11 cellular contexts compared by ENCODE assay signal in genomic region chr17:31310260-31310659, GRCh38. TPM values are rescaled to one million over a fixed set of nuclear protein-coding genes. Genes with fewer than 3 reads are reported as not detected.
DNase-seq lines count a peak whose midpoint lies in the region; ATAC-seq, FAIRE-seq and TF ChIP-seq lines count a peak whose summit lies in the region.
"Had no signal": no experiment of that assay in that cellular context is flagged by ENCODE, and none has a peak within 500 bp of the region (broad histone marks: within the 10 kb centered on the region; RNA-seq: fewer than 3 reads in every experiment).

No MANE protein-coding gene starts in this region.

- H3K36me3 ChIP-seq in GM23338 (ENCODE audit: insufficient read depth), result no peaks in the 10 kb centered on the region
- no peaks in the 10 kb centered on the region for H3K36me3 ChIP-seq in K562 (ENCODE audit: control insufficient read depth, insufficient read depth, low read length)
- H3K36me3 ChIP-seq: WERI-Rb-1 had no signal

- peaks cover 5% of the 10 kb centered on the region; the same call in 1 of the 2 replicates for H3K4me1 ChIP-seq in GM23338 (ENCODE audit: insufficient read depth)
- H3K4me1 ChIP-seq in K562 (replicated peaks in 1 of 2; ENCODE audit: control insufficient read depth in 2 of 2, insufficient read depth in 2 of 2, low read length in 2 of 2), result peaks cover 12% of the 10 kb centered on the region in 2 experiments; a peak in 4 of 5 replicates

- intact Hi-C loops in K562 (cut with micrococcal nuclease), result no loop called here

- TF ChIP-seq CTCF in GM23338 (conservative IDR thresholded peaks at IDR 0.05; ENCODE audit: low read depth in 2 of 2) (no peak), K562 (IDR thresholded peaks at IDR 0.05 in 2 of 3, conservative IDR thresholded peaks at IDR 0.05 in 1 of 3; ENCODE audit: insufficient read depth in 2 of 3, low read depth in 1 of 3, low read length in 3 of 3) (no peak)

- no peak for TF ChIP-seq EP300 in K562 (IDR thresholded peaks at IDR 0.05; ENCODE audit: low read length)

- no TSS peak for BruUV-seq in K562 (replicated peaks; lab: Mats Ljungman, UMichigan)

- H3K27me3 ChIP-seq in GM23338 (ENCODE audit: insufficient read depth) (no peaks in the 10 kb centered on the region), K562 (ENCODE audit: control insufficient read depth in 2 of 2, insufficient read depth in 2 of 2, low read length in 2 of 2) (no peaks in the 10 kb centered on the region)

- peaks cover 9% of the 10 kb centered on the region for H3K4me1 Mint-ChIP-seq in GM23338
- H3K4me1 Mint-ChIP-seq in T-helper 2 cell treated with Interferon-gamma antibody and Interleukin-4, amounts not matched to agents 5 μg/mL and 100 μg/mL, for 36 hours (ENCODE audit: low read depth), result peaks cover 54% of the 10 kb centered on the region

- no peak overlapping the region for H2AFZ ChIP-seq in GM23338
- no peak overlapping the region for H2AFZ ChIP-seq in K562 (ENCODE audit: low read depth, low read length)

- no peak overlapping the region for H3K4me2 ChIP-seq in GM23338
- H3K4me2 ChIP-seq in K562 (ENCODE audit: insufficient read depth, low read length), result no peak overlapping the region

- no peaks in the 10 kb centered on the region for H3K27me3 Mint-ChIP-seq in GM23338 (ENCODE audit: insufficient read depth, low read depth, poor library complexity)
- H3K27me3 Mint-ChIP-seq in T-helper 2 cell treated with Interferon-gamma antibody and Interleukin-4, amounts not matched to agents 5 μg/mL and 100 μg/mL, for 36 hours (ENCODE audit: low read depth), result no peaks in the 10 kb centered on the region

- H3K9me3 ChIP-seq in K562 (replicated peaks; ENCODE audit: control insufficient read depth, insufficient read depth, low read depth, low read length), result no peaks in the 10 kb centered on the region

- DNase-seq in GM23338 (ENCODE audit: low spot score), result no peak
- DNase-seq in T-helper 2 cell treated with Interferon-gamma antibody and Interleukin-4, amounts not matched to agents 5 μg/mL and 100 μg/mL, for 36 hours (ENCODE audit: low spot score), result no peak
- no peak for DNase-seq in K562 (ENCODE audit: extremely low read depth in 1 of 4, low spot score in 3 of 4)
- DNase-seq in stimulated activated CD8-positive, alpha-beta memory T cell treated with anti-CD3 and anti-CD28 coated beads, Interleukin-12 subunit alpha, Interleukin-12 subunit beta, amount 100 ng/mL, for 1 hour (ENCODE audit: low read depth), result peak; percentile 35
- no peak for DNase-seq in cortex of kidney (lab: John Stamatoyannopoulos, UW)
- no peak for DNase-seq in NCI-H1436 (lab: John Stamatoyannopoulos, UW)
- no peak for DNase-seq in C1 segment of cervical spinal cord (lab: John Stamatoyannopoulos, UW)
- DNase-seq in ecto neural progenitor cell (ENCODE audit: low spot score), result no peak
- DNase-seq: erythroblast, NCI-H1105, WERI-Rb-1 had no signal

- no peak for TF ChIP-seq RAD21 in K562 (CRISPR knock-in tag; conservative IDR thresholded peaks at IDR 0.05 in 1 of 2, IDR thresholded peaks at IDR 0.05 in 1 of 2)

- H3K9me1 ChIP-seq in K562 (ENCODE audit: control insufficient read depth, insufficient read depth, low read length), result no peaks in the 10 kb centered on the region

- no peaks in the 10 kb centered on the region; the same call in 1 of the 2 replicates for H4K20me1 ChIP-seq in GM23338 (replicated peaks; ENCODE audit: insufficient read depth)
- peaks cover 7% of the 10 kb centered on the region; the same call in 1 of the 2 replicates for H4K20me1 ChIP-seq in K562 (replicated peaks; ENCODE audit: control insufficient read depth, insufficient read depth, low read length)

- H3K4me3 ChIP-seq in GM23338 (no peak overlapping the region), K562 (no peak overlapping the region)

- ATAC-seq in GM23338, result peak; percentile 38; the same call in 2 of the 3 replicates
- peak; percentile 34; the same call in 1 of the 3 replicates for ATAC-seq in K562

- CTCF ChIA-PET in K562 (lab: Yijun Ruan, JAX; ENCODE audit: low intra/inter-chr PET ratio), result no interaction called here

- H3K27ac ChIP-seq in GM23338 (ENCODE audit: low read depth) (no peak overlapping the region), K562 (ENCODE audit: extremely low read depth, low read depth, low read length) (no peak overlapping the region; the same call in 2 of the 3 replicates)
- H3K27ac ChIP-seq: WERI-Rb-1 had no signal

- H3K27ac Mint-ChIP-seq in GM23338, result peak overlapping the region; percentile 61
- H3K27ac Mint-ChIP-seq in T-helper 2 cell treated with Interferon-gamma antibody and Interleukin-4, amounts not matched to agents 5 μg/mL and 100 μg/mL, for 36 hours, result peak overlapping the region; percentile 96

- in situ Hi-C loops in K562 (cut with MboI), result no loop called here

- H3K79me2 ChIP-seq in GM23338 (replicated peaks; ENCODE audit: insufficient read depth), result no peaks in the 10 kb centered on the region
- peaks cover 3% of the 10 kb centered on the region; the same call in 2 of the 3 replicates for H3K79me2 ChIP-seq in K562 (ENCODE audit: control insufficient read depth, insufficient read depth, low read length)

- WGBS in K562 (ENCODE audit: insufficient coverage, low coverage, missing lambda C conversion rate), result 18% methylated on average over 2 of the region's 2 CpGs

- no peaks in the 10 kb centered on the region for H3F3A ChIP-seq in GM23338 (replicated peaks; ENCODE audit: low read depth)

- POLR2A ChIA-PET in K562 (lab: Yijun Ruan, JAX), result interaction anchor here (0.6 to 1.0 kb wide), 4 partner anchors 8 to 257 kb away, joined by 3 read pairs; no protein-coding TSS in a partner anchor

- no peak for FAIRE-seq in K562 (lab: Jason Lieb, UNC)

- H3K9ac ChIP-seq in K562 (ENCODE audit: insufficient read depth in 1 of 2, low read depth in 2 of 2, low read length in 2 of 2), result no peak overlapping the region

- H3K4me3 Mint-ChIP-seq in GM23338, result no peak overlapping the region
- H3K4me3 Mint-ChIP-seq in T-helper 2 cell treated with Interferon-gamma antibody and Interleukin-4, amounts not matched to agents 5 μg/mL and 100 μg/mL, for 36 hours, result peak overlapping the region; percentile 86

- no peaks in the 10 kb centered on the region for H3K36me3 Mint-ChIP-seq in GM23338 (ENCODE audit: low read depth)
- H3K36me3 Mint-ChIP-seq in T-helper 2 cell treated with Interferon-gamma antibody and Interleukin-4, amounts not matched to agents 5 μg/mL and 100 μg/mL, for 36 hours (ENCODE audit: low read depth), result peaks cover 63% of the 10 kb centered on the region

- no peaks in the 10 kb centered on the region for H3K9me3 Mint-ChIP-seq in GM23338
- H3K9me3 Mint-ChIP-seq in T-helper 2 cell treated with Interferon-gamma antibody and Interleukin-4, amounts not matched to agents 5 μg/mL and 100 μg/mL, for 36 hours, result no peaks in the 10 kb centered on the region

- H3K9me2 ChIP-seq in GM23338 (ENCODE audit: insufficient read depth), result no peaks in the 10 kb centered on the region

- TF ChIP-seq POLR2A in K562 (conservative IDR thresholded peaks at IDR 0.05), result no peak

RNA-seq across cellular contexts. Expression of gene EVI2B, which starts 3.6 kb away (rescaled TPM):
- not detected in 2 replicates for total RNA-seq in GM23338 (2014; rRNA removed; shearing (Covaris generic))
- polyA plus RNA-seq in GM23338 (2016; fragmentation: Nextera tagmentation; extraction: Ambion mirVana) (0.18 TPM in 1 of 2 replicates, not detected in the other), K562 (2011; rRNA removed) (2.5 and 3.4 TPM in 2 replicates), K562 (2014; fragmentation: Illumina TruSeq; extraction: Trizol) (6.5 and 7.1 TPM in 2 replicates), K562 (2014; fragmentation: Nextera tagmentation; extraction: Ambion mirVana) (1 to 10 TPM; 1.7 to 2.9 TPM), K562 (2014; rRNA removed) (2.5 and 3.9 TPM in 2 replicates)
- total RNA-seq in K562 (2011; cell fraction: chromatin; rRNA removed; ENCODE audit: low replicate concordance), result 0.37 and 1.3 TPM in 2 replicates
- 0.33 and 0.39 TPM in 2 replicates for total RNA-seq in K562 (2011; cell fraction: nucleolus; rRNA removed)
- total RNA-seq in K562 (2011; cell fraction: nucleoplasm; rRNA removed), result 0.51 and 1.5 TPM in 2 replicates
- total RNA-seq in K562 (2014; rRNA removed) (0.54 and 0.82 TPM in 2 replicates), K562 (2014; rRNA removed; fragmentation: Illumina TruSeq; extraction: Trizol) (1.9 and 2.1 TPM in 2 replicates), K562 (2015; rRNA removed; fragmentation: Illumina TruSeq; extraction: Trizol) (8.0 TPM in 2 replicates), K562 (2021) (1.7 and 2.0 TPM in 2 replicates)
- 0.79 and 2.7 TPM in 2 replicates for polyA plus RNA-seq in K562 (2011; cell fraction: cytosol; rRNA removed)
- polyA plus RNA-seq in K562 (2011; cell fraction: nucleus; rRNA removed), result 0.61 and 1.4 TPM in 2 replicates
- 6.7 and 20.3 TPM in 2 replicates for polyA plus RNA-seq in K562 (2012)
- 0.91 and 1.6 TPM in 2 replicates for polyA minus RNA-seq in K562 (2011; rRNA and poly(A)+ RNA removed)
- not detected in 2 replicates for polyA minus RNA-seq in K562 (2011; cell fraction: cytosol; rRNA and poly(A)+ RNA removed)
- 0.27 and 0.44 TPM in 2 replicates for polyA minus RNA-seq in K562 (2011; cell fraction: nucleus; rRNA and poly(A)+ RNA removed)

RNA-seq across cellular contexts. Expression of gene EVI2A, which starts 11.2 kb away (rescaled TPM):
- not detected in 2 replicates for total RNA-seq in GM23338 (2014; rRNA removed; shearing (Covaris generic))
- polyA plus RNA-seq in GM23338 (2016; fragmentation: Nextera tagmentation; extraction: Ambion mirVana) (0.96 and 1.3 TPM in 2 replicates), K562 (2011; rRNA removed) (0.06 and 0.08 TPM in 2 replicates), K562 (2014; fragmentation: Illumina TruSeq; extraction: Trizol) (0.10 TPM in 1 of 2 replicates, not detected in the other), K562 (2014; fragmentation: Nextera tagmentation; extraction: Ambion mirVana) (under 1 TPM; 0.17 to 0.37 TPM), K562 (2014; rRNA removed) (0.20 TPM in 1 of 2 replicates, not detected in the other)
- total RNA-seq in K562 (2011; cell fraction: chromatin; rRNA removed; ENCODE audit: low replicate concordance), result not detected in 2 replicates
- not detected in 2 replicates for total RNA-seq in K562 (2011; cell fraction: nucleolus; rRNA removed)
- total RNA-seq in K562 (2011; cell fraction: nucleoplasm; rRNA removed), result not detected in 2 replicates
- total RNA-seq in K562 (2014; rRNA removed) (not detected in 2 replicates), K562 (2014; rRNA removed; fragmentation: Illumina TruSeq; extraction: Trizol) (0.16 TPM in 1 of 2 replicates, not detected in the other), K562 (2015; rRNA removed; fragmentation: Illumina TruSeq; extraction: Trizol) (0.38 TPM in 1 of 2 replicates, not detected in the other), K562 (2021) (0.13 TPM in 2 replicates)
- polyA plus RNA-seq in K562 (2011; cell fraction: cytosol; rRNA removed), result not detected in 2 replicates
- polyA plus RNA-seq in K562 (2011; cell fraction: nucleus; rRNA removed), result not detected in 2 replicates
- polyA plus RNA-seq in K562 (2012), result 0.10 and 0.22 TPM in 2 replicates
- 0.11 TPM in 1 of 2 replicates, not detected in the other for polyA minus RNA-seq in K562 (2011; rRNA and poly(A)+ RNA removed)
- polyA minus RNA-seq in K562 (2011; cell fraction: cytosol; rRNA and poly(A)+ RNA removed), result not detected in 2 replicates
- polyA minus RNA-seq in K562 (2011; cell fraction: nucleus; rRNA and poly(A)+ RNA removed), result not detected in 2 replicates

RNA-seq across cellular contexts. Expression of gene OMG, which starts 13.2 kb away (rescaled TPM):
- not detected in 2 replicates for total RNA-seq in GM23338 (2014; rRNA removed; shearing (Covaris generic))
- 0.71 and 1.3 TPM in 2 replicates for polyA plus RNA-seq in GM23338 (2016; fragmentation: Nextera tagmentation; extraction: Ambion mirVana)
- not detected in 2 replicates for total RNA-seq in K562 (2011; cell fraction: chromatin; rRNA removed; ENCODE audit: low replicate concordance)
- total RNA-seq in K562 (2011; cell fraction: nucleolus; rRNA removed), result not detected in 2 replicates
- total RNA-seq in K562 (2011; cell fraction: nucleoplasm; rRNA removed), result not detected in 2 replicates
- not detected in 2 replicates for total RNA-seq in K562 (2014; rRNA removed)
- total RNA-seq in K562 (2014; rRNA removed; fragmentation: Illumina TruSeq; extraction: Trizol), result not detected in 2 replicates
- total RNA-seq in K562 (2015; rRNA removed; fragmentation: Illumina TruSeq; extraction: Trizol), result 0.11 TPM in 1 of 2 replicates, not detected in the other
- not detected in 2 replicates for total RNA-seq in K562 (2021)
- 0.03 TPM in 1 of 2 replicates, not detected in the other for polyA plus RNA-seq in K562 (2011; rRNA removed)
- polyA plus RNA-seq in K562 (2011; cell fraction: cytosol; rRNA removed), result not detected in 2 replicates
- polyA plus RNA-seq in K562 (2011; cell fraction: nucleus; rRNA removed), result 0.06 TPM in 2 replicates
- 0.20 and 0.61 TPM in 2 replicates for polyA plus RNA-seq in K562 (2012)
- not detected in 2 replicates for polyA plus RNA-seq in K562 (2014; fragmentation: Illumina TruSeq; extraction: Trizol)
- under 1 TPM in 1 of 2 experiments, not detected in 1; 0.41 TPM for polyA plus RNA-seq in K562 (2014; fragmentation: Nextera tagmentation; extraction: Ambion mirVana)
- polyA plus RNA-seq in K562 (2014; rRNA removed), result not detected in 2 replicates
- 0.07 TPM in 1 of 2 replicates, not detected in the other for polyA minus RNA-seq in K562 (2011; rRNA and poly(A)+ RNA removed)
- not detected in 2 replicates for polyA minus RNA-seq in K562 (2011; cell fraction: cytosol; rRNA and poly(A)+ RNA removed)
- 0.11 and 0.27 TPM in 2 replicates for polyA minus RNA-seq in K562 (2011; cell fraction: nucleus; rRNA and poly(A)+ RNA removed)
